ENCODE assay signal across 1 cellular context in the genomic region with DNA sequence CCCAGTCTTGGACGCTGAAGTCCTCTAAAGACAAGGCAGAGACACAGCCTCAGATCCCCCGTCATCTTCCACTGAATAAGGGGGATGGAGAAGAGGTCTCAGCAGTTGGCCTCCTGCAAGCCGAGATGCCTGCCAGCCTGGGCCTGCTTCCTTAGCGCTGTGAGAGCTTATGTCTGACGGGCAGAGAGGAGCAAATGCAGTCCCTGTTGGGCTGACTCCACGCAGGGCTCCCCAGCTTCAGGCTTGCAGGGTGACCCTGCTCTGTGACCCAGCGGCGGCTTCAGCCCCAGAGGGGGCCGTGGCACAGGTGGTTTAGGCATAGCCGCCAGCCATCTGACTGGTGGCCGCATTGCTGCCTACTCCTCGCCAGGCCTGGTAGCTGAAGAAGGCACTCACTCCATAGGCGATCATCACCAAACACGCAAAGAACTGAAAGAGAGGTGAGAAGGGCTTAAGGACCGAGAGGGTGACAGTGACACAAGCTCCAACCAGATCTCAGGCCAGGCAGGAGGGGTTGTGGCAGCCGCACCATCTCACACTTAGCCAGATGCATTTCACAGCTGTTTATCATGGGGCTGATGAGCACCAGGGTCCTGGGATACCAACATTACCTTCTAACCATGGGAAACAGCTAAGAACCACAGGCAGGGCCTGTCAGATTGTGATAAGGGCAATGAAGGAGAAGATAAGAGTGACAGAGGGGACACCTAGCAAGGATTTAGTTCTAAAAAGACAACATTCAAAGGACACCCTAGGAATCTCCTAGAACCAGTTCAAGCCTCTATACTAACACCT.
TF ChIP-seq lines count a peak whose summit lies in the region.

No MANE protein-coding gene starts in this region.

TF ChIP-seq in HepG2, 621 proteins besides CTCF, POLR2A, EP300 and RAD21:
- TF ChIP-seq, protein P1, sequence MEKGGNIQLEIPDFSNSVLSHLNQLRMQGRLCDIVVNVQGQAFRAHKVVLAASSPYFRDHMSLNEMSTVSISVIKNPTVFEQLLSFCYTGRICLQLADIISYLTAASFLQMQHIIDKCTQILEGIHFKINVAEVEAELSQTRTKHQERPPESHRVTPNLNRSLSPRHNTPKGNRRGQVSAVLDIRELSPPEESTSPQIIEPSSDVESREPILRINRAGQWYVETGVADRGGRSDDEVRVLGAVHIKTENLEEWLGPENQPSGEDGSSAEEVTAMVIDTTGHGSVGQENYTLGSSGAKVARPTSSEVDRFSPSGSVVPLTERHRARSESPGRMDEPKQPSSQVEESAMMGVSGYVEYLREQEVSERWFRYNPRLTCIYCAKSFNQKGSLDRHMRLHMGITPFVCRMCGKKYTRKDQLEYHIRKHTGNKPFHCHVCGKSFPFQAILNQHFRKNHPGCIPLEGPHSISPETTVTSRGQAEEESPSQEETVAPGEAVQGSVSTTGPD (CRISPR knock-in tag; IDR thresholded peaks at IDR 0.05): no peak
- peak; percentile 26; the same call in 1 of the 2 replicates for TF ChIP-seq POLR2G (IDR thresholded peaks at IDR 0.05; ENCODE audit: low read depth, low read length)
- TF ChIP-seq, protein P2, sequence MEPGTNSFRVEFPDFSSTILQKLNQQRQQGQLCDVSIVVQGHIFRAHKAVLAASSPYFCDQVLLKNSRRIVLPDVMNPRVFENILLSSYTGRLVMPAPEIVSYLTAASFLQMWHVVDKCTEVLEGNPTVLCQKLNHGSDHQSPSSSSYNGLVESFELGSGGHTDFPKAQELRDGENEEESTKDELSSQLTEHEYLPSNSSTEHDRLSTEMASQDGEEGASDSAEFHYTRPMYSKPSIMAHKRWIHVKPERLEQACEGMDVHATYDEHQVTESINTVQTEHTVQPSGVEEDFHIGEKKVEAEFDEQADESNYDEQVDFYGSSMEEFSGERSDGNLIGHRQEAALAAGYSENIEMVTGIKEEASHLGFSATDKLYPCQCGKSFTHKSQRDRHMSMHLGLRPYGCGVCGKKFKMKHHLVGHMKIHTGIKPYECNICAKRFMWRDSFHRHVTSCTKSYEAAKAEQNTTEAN (CRISPR knock-in tag; conservative IDR thresholded peaks at IDR 0.05): no peak
- peak; percentile 69 for TF ChIP-seq AGO2 (optimal IDR thresholded peaks at IDR 0.05; ENCODE audit: low read depth, low read length)
- TF ChIP-seq ZNF335 (CRISPR knock-in tag; IDR thresholded peaks at IDR 0.05): no peak
- no peak for TF ChIP-seq MXI1 (IDR thresholded peaks at IDR 0.05; ENCODE audit: borderline replicate concordance, low read depth, low read length)
- no peak for TF ChIP-seq ISX (CRISPR knock-in tag; conservative IDR thresholded peaks at IDR 0.05)
- TF ChIP-seq, protein P3, sequence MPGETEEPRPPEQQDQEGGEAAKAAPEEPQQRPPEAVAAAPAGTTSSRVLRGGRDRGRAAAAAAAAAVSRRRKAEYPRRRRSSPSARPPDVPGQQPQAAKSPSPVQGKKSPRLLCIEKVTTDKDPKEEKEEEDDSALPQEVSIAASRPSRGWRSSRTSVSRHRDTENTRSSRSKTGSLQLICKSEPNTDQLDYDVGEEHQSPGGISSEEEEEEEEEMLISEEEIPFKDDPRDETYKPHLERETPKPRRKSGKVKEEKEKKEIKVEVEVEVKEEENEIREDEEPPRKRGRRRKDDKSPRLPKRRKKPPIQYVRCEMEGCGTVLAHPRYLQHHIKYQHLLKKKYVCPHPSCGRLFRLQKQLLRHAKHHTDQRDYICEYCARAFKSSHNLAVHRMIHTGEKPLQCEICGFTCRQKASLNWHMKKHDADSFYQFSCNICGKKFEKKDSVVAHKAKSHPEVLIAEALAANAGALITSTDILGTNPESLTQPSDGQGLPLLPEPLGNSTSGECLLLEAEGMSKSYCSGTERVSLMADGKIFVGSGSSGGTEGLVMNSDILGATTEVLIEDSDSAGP (CRISPR knock-in tag; IDR thresholded peaks at IDR 0.05; ENCODE audit: borderline replicate concordance): 0 out of 2 replicates have a peak, but pooled peaks have one; percentile 20
- no peak for TF ChIP-seq HDAC6 (IDR thresholded peaks at IDR 0.05; ENCODE audit: low read depth, low read length)
- TF ChIP-seq, protein P4, sequence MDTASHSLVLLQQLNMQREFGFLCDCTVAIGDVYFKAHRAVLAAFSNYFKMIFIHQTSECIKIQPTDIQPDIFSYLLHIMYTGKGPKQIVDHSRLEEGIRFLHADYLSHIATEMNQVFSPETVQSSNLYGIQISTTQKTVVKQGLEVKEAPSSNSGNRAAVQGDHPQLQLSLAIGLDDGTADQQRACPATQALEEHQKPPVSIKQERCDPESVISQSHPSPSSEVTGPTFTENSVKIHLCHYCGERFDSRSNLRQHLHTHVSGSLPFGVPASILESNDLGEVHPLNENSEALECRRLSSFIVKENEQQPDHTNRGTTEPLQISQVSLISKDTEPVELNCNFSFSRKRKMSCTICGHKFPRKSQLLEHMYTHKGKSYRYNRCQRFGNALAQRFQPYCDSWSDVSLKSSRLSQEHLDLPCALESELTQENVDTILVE (CRISPR knock-in tag; IDR thresholded peaks at IDR 0.05): no peak
- TF ChIP-seq ETV6 (CRISPR knock-in tag; conservative IDR thresholded peaks at IDR 0.05): no peak
- no peak for TF ChIP-seq ZNF354B (CRISPR knock-in tag; IDR thresholded peaks at IDR 0.05)
- TF ChIP-seq ZNF839 (CRISPR knock-in tag; IDR thresholded peaks at IDR 0.05; ENCODE audit: borderline replicate concordance): no peak
